In the genomic region with DNA sequence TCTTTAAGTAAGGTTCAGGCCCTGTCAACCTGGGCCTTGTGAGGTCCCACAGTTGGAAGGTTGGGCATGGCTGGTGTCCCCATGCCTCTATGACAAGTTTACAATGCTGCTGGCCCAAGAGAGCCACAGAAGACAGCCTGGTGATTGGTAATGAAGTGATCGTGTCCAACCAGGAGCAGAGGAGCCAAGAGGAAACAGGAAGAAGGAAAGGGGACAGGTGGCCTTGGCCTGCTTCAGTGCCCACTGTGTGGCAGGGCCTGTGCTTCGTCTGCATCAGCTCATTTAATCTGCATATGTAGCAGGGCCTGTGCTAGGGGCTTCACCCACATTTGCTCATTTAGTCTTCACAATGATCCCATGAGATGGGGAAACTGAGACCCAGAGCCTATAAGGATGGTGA, we compare ENCODE assay signal across 32 cellular contexts. TPM values are rescaled to one million over a fixed set of nuclear protein-coding genes. Genes with fewer than 3 reads are reported as not detected.
"Had no signal": no experiment of that assay in that cellular context is flagged by ENCODE, and none has a peak within 500 bp of the region (broad histone marks: within the 10 kb centered on the region; RNA-seq: fewer than 3 reads in every experiment).

No MANE protein-coding gene starts in this region.

- H3K9me3 ChIP-seq: breast epithelium, colonic mucosa, esophagus squamous epithelium had no signal

- H3K27me3 Mint-ChIP-seq: activated CD4-positive, alpha-beta memory T cell treated with anti-CD3 and anti-CD28 coated beads for 36 hours; activated CD4-positive, alpha-beta T cell treated with anti-CD3 and anti-CD28 coated beads, Interleukin-2, amount 10 ng/mL, durations not matched to agents 24 days and 14 days had no signal

- H3K4me1 ChIP-seq: breast epithelium, colonic mucosa had no signal

- H3K27me3 ChIP-seq: breast epithelium, colonic mucosa had no signal

- FAIRE-seq: endometrium, endothelial cell of umbilical vein had no signal

- H3K4me3 Mint-ChIP-seq: activated CD4-positive, alpha-beta memory T cell treated with anti-CD3 and anti-CD28 coated beads for 36 hours; activated CD4-positive, alpha-beta T cell treated with anti-CD3 and anti-CD28 coated beads for 36 hours; activated CD4-positive, alpha-beta T cell treated with anti-CD3 and anti-CD28 coated beads, Interleukin-2, amount 10 ng/mL, durations not matched to agents 24 days and 14 days; activated naive CD8-positive, alpha-beta T cell; activated T-cell treated with anti-CD3 and anti-CD28 coated beads, Interleukin-2, amount 50 U/mL, for 4 hours; activated T-helper 17 cell treated with anti-CD3 and anti-CD28 coated beads, Interleukin-2, amount 50 U/mL, for 72 hours; brain; central memory CD8-positive, alpha-beta T cell; T-helper 17 cell; T-helper 2 cell treated with Interferon-gamma antibody and Interleukin-4, amounts not matched to agents 5 μg/mL and 100 μg/mL, for 36 hours had no signal

- H3K36me3 ChIP-seq: breast epithelium, colonic mucosa, esophagus squamous epithelium, WERI-Rb-1 had no signal

- H3K4me3 ChIP-seq: breast epithelium, colonic mucosa, esophagus squamous epithelium had no signal

- ATAC-seq: activated CD4-positive, alpha-beta T cell treated with anti-CD3 and anti-CD28 coated beads for 36 hours; activated T-cell treated with anti-CD3 and anti-CD28 coated beads, Interleukin-2, amount 50 U/mL, for 4 hours; activated T-helper 17 cell treated with anti-CD3 and anti-CD28 coated beads, Interleukin-2, amount 50 U/mL, for 72 hours; T-helper 17 cell had no signal

- DNase-seq: activated CD4-positive, alpha-beta memory T cell treated with anti-CD3 and anti-CD28 coated beads for 36 hours; activated CD4-positive, alpha-beta T cell treated with anti-CD3 and anti-CD28 coated beads for 36 hours; activated CD4-positive, alpha-beta T cell treated with anti-CD3 and anti-CD28 coated beads, Interleukin-2, amount 10 ng/mL, durations not matched to agents 24 days and 14 days; activated CD4-positive, CD25-positive, alpha-beta regulatory T cell; activated CD4-positive, CD25-positive, alpha-beta regulatory T cell treated with anti-CD3 and anti-CD28 coated beads, Interleukin-2, amount 50 U/mL, for 72 hours; activated CD8-positive, alpha-beta memory T cell treated with anti-CD3 and anti-CD28 coated beads, Interleukin-2, amount 50 U/mL, for 48 hours; activated effector memory CD4-positive, alpha-beta T cell treated with Interleukin-2 at 50 U/mL for 16 hours; activated gamma-delta T cell treated with Interleukin-2 at 50 U/mL for 16 hours; activated naive CD4-positive, alpha-beta T cell treated with anti-CD3 and anti-CD28 coated beads, Interleukin-2, amount 50 U/mL, for 16 hours; activated naive CD4-positive, alpha-beta T cell treated with Interleukin-2 at 50 U/mL for 16 hours; activated T-cell treated with anti-CD3 and anti-CD28 coated beads for 4 hours; activated T-cell treated with anti-CD3 and anti-CD28 coated beads, Interleukin-2, amount 50 U/mL, for 4 hours; amniotic stem cell; anterior cingulate cortex; colonic mucosa; effector CD8-positive, alpha-beta T cell; esophagus squamous epithelium; foreskin melanocyte; head of caudate nucleus; T-helper 1 cell; T-helper 17 cell; T1000; WERI-Rb-1 had no signal

- H3K27ac ChIP-seq: colonic mucosa, epithelial cell of prostate, WERI-Rb-1 had no signal

- H3K36me3 Mint-ChIP-seq: activated CD4-positive, alpha-beta memory T cell treated with anti-CD3 and anti-CD28 coated beads for 36 hours; activated naive CD8-positive, alpha-beta T cell; brain had no signal

- H3K27ac Mint-ChIP-seq: activated CD4-positive, alpha-beta memory T cell treated with anti-CD3 and anti-CD28 coated beads for 36 hours; activated CD4-positive, alpha-beta T cell treated with anti-CD3 and anti-CD28 coated beads for 36 hours; activated CD4-positive, alpha-beta T cell treated with anti-CD3 and anti-CD28 coated beads, Interleukin-2, amount 10 ng/mL, durations not matched to agents 24 days and 14 days; activated naive CD8-positive, alpha-beta T cell; activated T-helper 17 cell treated with anti-CD3 and anti-CD28 coated beads, Interleukin-2, amount 50 U/mL, for 72 hours; T-helper 17 cell; T-helper 2 cell treated with Interferon-gamma antibody and Interleukin-4, amounts not matched to agents 5 μg/mL and 100 μg/mL, for 36 hours had no signal

- H3K4me1 Mint-ChIP-seq: activated CD4-positive, alpha-beta T cell treated with anti-CD3 and anti-CD28 coated beads for 36 hours; activated CD4-positive, alpha-beta T cell treated with anti-CD3 and anti-CD28 coated beads, Interleukin-2, amount 10 ng/mL, durations not matched to agents 24 days and 14 days; activated T-helper 17 cell treated with anti-CD3 and anti-CD28 coated beads, Interleukin-2, amount 50 U/mL, for 72 hours; central memory CD8-positive, alpha-beta T cell; T-helper 17 cell had no signal

- H3K9me3 Mint-ChIP-seq: activated CD4-positive, alpha-beta memory T cell treated with anti-CD3 and anti-CD28 coated beads for 36 hours; activated CD4-positive, alpha-beta T cell treated with anti-CD3 and anti-CD28 coated beads, Interleukin-2, amount 10 ng/mL, durations not matched to agents 24 days and 14 days; activated T-cell treated with anti-CD3 and anti-CD28 coated beads, Interleukin-2, amount 50 U/mL, for 4 hours; activated T-helper 17 cell treated with anti-CD3 and anti-CD28 coated beads, Interleukin-2, amount 50 U/mL, for 72 hours; brain; central memory CD8-positive, alpha-beta T cell; T-helper 2 cell treated with Interferon-gamma antibody and Interleukin-4, amounts not matched to agents 5 μg/mL and 100 μg/mL, for 36 hours had no signal

RNA-seq across cellular contexts. Expression of a gene that starts 42.1 kb away (rescaled TPM):
- total RNA-seq: endothelial cell of umbilical vein had no signal
